ENCODE assay signal across 14 cellular contexts in the genomic region with DNA sequence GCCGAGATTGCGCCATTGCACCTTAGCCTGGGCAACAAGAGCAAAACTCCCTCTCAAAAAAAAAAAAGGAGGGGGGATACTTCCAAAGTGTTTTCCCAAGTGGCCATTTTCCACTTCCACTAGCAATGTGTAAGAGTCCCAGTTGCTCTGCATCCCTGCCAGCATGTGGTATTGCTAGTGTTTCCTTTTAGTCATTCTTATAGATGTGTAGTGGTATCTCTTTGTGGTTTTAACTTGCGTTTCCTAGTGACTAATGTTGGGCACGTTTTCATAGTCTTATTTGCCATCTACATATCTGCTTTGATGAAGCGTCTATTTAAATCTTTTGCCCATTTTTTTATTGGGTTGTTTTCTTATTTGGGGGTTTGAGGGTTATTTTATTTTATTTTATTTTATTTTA. TPM values are rescaled to one million over a fixed set of nuclear protein-coding genes. Genes with fewer than 3 reads are reported as not detected.
DNase-seq lines count a peak whose midpoint lies in the region; ATAC-seq and TF ChIP-seq lines count a peak whose summit lies in the region.
"Had no signal": no experiment of that assay in that cellular context is flagged by ENCODE, and none has a peak within 500 bp of the region (broad histone marks: within the 10 kb centered on the region; RNA-seq: fewer than 3 reads in every experiment).

No MANE protein-coding gene starts in this region.

- ATAC-seq in activated T-cell treated with anti-CD3 and anti-CD28 coated beads, Interleukin-2, amount 50 U/mL, for 4 hours, result peak; percentile 93 to 94
- ATAC-seq in natural killer cell treated with Interleukin-12 subunit alpha and Interleukin-12 subunit beta and Interleukin-15 and Interleukin-18, amount 100 ng/mL, for 72 hours, result peak; percentile 75 to 84
- ATAC-seq in HG03520 (IDR thresholded peaks at IDR 0.05; ENCODE audit: unreplicated experiment) (no peak), HG02610 (IDR thresholded peaks at IDR 0.05; ENCODE audit: unreplicated experiment) (no peak)
- ATAC-seq: psoas muscle had no signal

- no peak overlapping the region for H3K27ac Mint-ChIP-seq in natural killer cell treated with Interleukin-12 subunit alpha and Interleukin-12 subunit beta and Interleukin-15 and Interleukin-18, amount 100 ng/mL, for 72 hours

- TF ChIP-seq CTCF in astrocyte of the cerebellum (IDR thresholded peaks at IDR 0.05; ENCODE audit: low read depth, low read length, missing control alignments), result no peak

- in situ Hi-C loops in astrocyte of the cerebellum (cut with HindIII; ENCODE audit: low sequenced_read_pairs), result no loop called here

- H3K36me3 Mint-ChIP-seq in activated T-cell treated with anti-CD3 and anti-CD28 coated beads, Interleukin-2, amount 50 U/mL, for 4 hours (ENCODE audit: insufficient read depth), result no peaks in the 10 kb centered on the region
- no peaks in the 10 kb centered on the region for H3K36me3 Mint-ChIP-seq in natural killer cell treated with Interleukin-12 subunit alpha and Interleukin-12 subunit beta and Interleukin-15 and Interleukin-18, amount 100 ng/mL, for 72 hours

- no peak for DNase-seq in activated T-cell treated with anti-CD3 and anti-CD28 coated beads, Interleukin-2, amount 50 U/mL, for 4 hours
- DNase-seq in activated T-cell treated with anti-CD3 and anti-CD28 coated beads for 4 hours, result no peak
- peak; percentile 75 for DNase-seq in MV-4-11 (lab: John Stamatoyannopoulos, UW)
- peak; percentile 5 for DNase-seq in astrocyte of the cerebellum (ENCODE audit: low read depth)
- no peak for DNase-seq in natural killer cell treated with Interleukin-12 subunit alpha and Interleukin-12 subunit beta and Interleukin-15 and Interleukin-18, amount 100 ng/mL, for 72 hours (ENCODE audit: low spot score)
- DNase-seq in NCI-H1417 treated with DMSO at 0.1 percent for 48 hours (lab: John Stamatoyannopoulos, UW), result no peak
- DNase-seq: dermis blood vessel endothelial cell, DMS 273 treated with DMSO at 0.1 percent for 48 hours, foreskin fibroblast, kidney, psoas muscle had no signal

- H3K9me3 Mint-ChIP-seq in activated T-cell treated with anti-CD3 and anti-CD28 coated beads, Interleukin-2, amount 50 U/mL, for 4 hours, result no peaks in the 10 kb centered on the region
- H3K9me3 Mint-ChIP-seq in natural killer cell treated with Interleukin-12 subunit alpha and Interleukin-12 subunit beta and Interleukin-15 and Interleukin-18, amount 100 ng/mL, for 72 hours, result no peaks in the 10 kb centered on the region

- H3K4me3 Mint-ChIP-seq in activated T-cell treated with anti-CD3 and anti-CD28 coated beads, Interleukin-2, amount 50 U/mL, for 4 hours, result no peak overlapping the region
- no peak overlapping the region for H3K4me3 Mint-ChIP-seq in natural killer cell treated with Interleukin-12 subunit alpha and Interleukin-12 subunit beta and Interleukin-15 and Interleukin-18, amount 100 ng/mL, for 72 hours

- no peaks in the 10 kb centered on the region for H3K27me3 Mint-ChIP-seq in activated T-cell treated with anti-CD3 and anti-CD28 coated beads, Interleukin-2, amount 50 U/mL, for 4 hours (ENCODE audit: low read depth)
- peaks cover 0 to 3% of the 10 kb centered on the region in 2 donors for H3K27me3 Mint-ChIP-seq in natural killer cell treated with Interleukin-12 subunit alpha and Interleukin-12 subunit beta and Interleukin-15 and Interleukin-18, amount 100 ng/mL, for 72 hours

- peaks cover 5% of the 10 kb centered on the region for H3K4me1 Mint-ChIP-seq in activated T-cell treated with anti-CD3 and anti-CD28 coated beads, Interleukin-2, amount 50 U/mL, for 4 hours (ENCODE audit: low read depth)
- H3K4me1 Mint-ChIP-seq in natural killer cell treated with Interleukin-12 subunit alpha and Interleukin-12 subunit beta and Interleukin-15 and Interleukin-18, amount 100 ng/mL, for 72 hours (ENCODE audit: low read depth in 2 of 2), result peaks cover 6 to 11% of the 10 kb centered on the region in 2 donors

- H3K4me3 ChIP-seq in astrocyte of the cerebellum (ENCODE audit: low read depth, low read length), result no peak overlapping the region
- H3K4me3 ChIP-seq: psoas muscle had no signal

RNA-seq across cellular contexts. Expression of gene INAVA, which starts 31.1 kb away (rescaled TPM):
- under 1 TPM; 0.13 to 0.29 (median 0.22) TPM for total RNA-seq in activated T-cell treated with anti-CD3 and anti-CD28 coated beads, Interleukin-2, amount 50 U/mL, for 4 hours
- total RNA-seq in natural killer cell treated with Interleukin-12 subunit alpha and Interleukin-12 subunit beta and Interleukin-15 and Interleukin-18, amount 100 ng/mL, for 72 hours, result under 1 TPM; 0.25 to 0.86 TPM
- total RNA-seq: psoas muscle; T-helper 1 cell treated with Interleukin-12 subunit alpha and Interleukin-12 subunit beta and Interleukin-4 antibody, amounts not matched to agents 30 ng/mL and 1 ng/mL, for 36 hours had no signal

RNA-seq across cellular contexts. Expression of gene GPR25, which starts 53.0 kb away (rescaled TPM):
- total RNA-seq in activated T-cell treated with anti-CD3 and anti-CD28 coated beads, Interleukin-2, amount 50 U/mL, for 4 hours, result under 1 TPM in 1 of 3 donors, not detected in 2; 0.16 TPM
- not detected for total RNA-seq in natural killer cell treated with Interleukin-12 subunit alpha and Interleukin-12 subunit beta and Interleukin-15 and Interleukin-18, amount 100 ng/mL, for 72 hours
- total RNA-seq: dermis blood vessel endothelial cell; psoas muscle; T-helper 1 cell treated with Interleukin-12 subunit alpha and Interleukin-12 subunit beta and Interleukin-4 antibody, amounts not matched to agents 30 ng/mL and 1 ng/mL, for 36 hours had no signal

Comparison
In these comparisons a context has a peak if more than half of its experiments do, and no peak if none do; other contexts are left out.
1. ATAC-seq: peak in activated T-cell treated with anti-CD3 and anti-CD28 coated beads, Interleukin-2, amount 50 U/mL, for 4 hours (2 of 2) and natural killer cell treated with Interleukin-12 subunit alpha and Interleukin-12 subunit beta and Interleukin-15 and Interleukin-18, amount 100 ng/mL, for 72 hours (2 of 2); none in HG03520 (single experiment) and HG02610 (single experiment).
2. DNase-seq: peak in MV-4-11 (single experiment) and astrocyte of the cerebellum (single experiment); none in activated T-cell treated with anti-CD3 and anti-CD28 coated beads, Interleukin-2, amount 50 U/mL, for 4 hours (single experiment), activated T-cell treated with anti-CD3 and anti-CD28 coated beads for 4 hours (single experiment), natural killer cell treated with Interleukin-12 subunit alpha and Interleukin-12 subunit beta and Interleukin-15 and Interleukin-18, amount 100 ng/mL, for 72 hours (single experiment) and NCI-H1417 treated with DMSO at 0.1 percent for 48 hours (single experiment).